Comparison of ENCODE assay signal across 16 cellular contexts in the genomic region with DNA sequence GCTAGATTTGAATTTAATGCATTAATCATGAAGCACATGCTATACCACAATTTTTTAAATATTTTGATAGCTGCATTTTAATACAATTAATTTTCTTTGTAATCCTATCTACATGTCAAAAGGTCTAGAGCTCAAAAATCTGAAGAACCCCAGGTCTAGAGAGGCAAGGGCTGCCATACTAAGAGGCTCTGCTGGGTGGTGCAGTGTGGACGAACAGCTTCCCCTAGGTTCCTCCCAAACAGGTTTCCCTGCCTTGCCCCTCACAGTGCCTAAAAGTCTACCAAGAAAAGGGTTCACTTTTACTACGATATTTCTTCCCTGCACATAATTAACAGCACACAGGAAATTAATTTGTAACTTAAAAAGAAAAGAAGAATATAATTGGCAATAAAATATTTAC.
DNase-seq lines count a peak whose midpoint lies in the region; TF ChIP-seq lines count a peak whose summit lies in the region.
"Had no signal": no experiment of that assay in that cellular context is flagged by ENCODE, and none has a peak within 500 bp of the region (broad histone marks: within the 10 kb centered on the region; RNA-seq: fewer than 3 reads in every experiment).

No MANE protein-coding gene starts in this region.

- no peak overlapping the region for H2BK120ac ChIP-seq in mesenchymal stem cell (ENCODE audit: low read depth, low read length)

- no peak overlapping the region for H2AK5ac ChIP-seq in mesenchymal stem cell (ENCODE audit: low read length, severe bottlenecking)

- no peak for TF ChIP-seq CTCF in esophagus muscularis mucosa (IDR thresholded peaks at IDR 0.05)

- H3K4me1 ChIP-seq in esophagus muscularis mucosa (no peaks in the 10 kb centered on the region), mesenchymal stem cell (ENCODE audit: control insufficient read depth, insufficient read depth, low read depth, low read length) (no peaks in the 10 kb centered on the region)
- H3K4me1 ChIP-seq: A549, Caco-2 had no signal

- H4K91ac ChIP-seq in mesenchymal stem cell (ENCODE audit: low read length) = no peak overlapping the region

- H3K27ac ChIP-seq in esophagus muscularis mucosa (replicated peaks in 1 of 4) (no peak overlapping the region), mesenchymal stem cell (ENCODE audit: low read length, poor library complexity, severe bottlenecking) (no peak overlapping the region)
- H3K27ac ChIP-seq: 22Rv1; A549; BLaER1 treated with 17β-estradiol and CSF1 and Interleukin-3, amounts not matched to agents 10 nM and 100 nM; C4-2B had no signal

- no peak overlapping the region for H4K8ac ChIP-seq in mesenchymal stem cell (ENCODE audit: low read length)

- no peak overlapping the region for H3K4me3 ChIP-seq in esophagus muscularis mucosa
- H3K4me3 ChIP-seq in mesenchymal stem cell (ENCODE audit: insufficient read depth in 1 of 2, low read depth in 1 of 2, low read length in 2 of 2) = no peak overlapping the region
- H3K4me3 ChIP-seq: A549; BLaER1 treated with 17β-estradiol and CSF1 and Interleukin-3, amounts not matched to agents 10 nM and 100 nM had no signal

- DNase-seq in NCI-H748 (lab: John Stamatoyannopoulos, UW; ENCODE audit: unreplicated experiment) (peak; percentile 33), NCI-H748 treated with DMSO at 0.1 percent for 48 hours (lab: John Stamatoyannopoulos, UW) (no peak), esophagus muscularis mucosa (ENCODE audit: extremely low spot score) (peak; percentile 12), mesenchymal stem cell (no peak)
- no peak for DNase-seq in activated effector memory CD4-positive, alpha-beta T cell treated with Interleukin-2 at 50 U/mL for 16 hours
- DNase-seq: AML-193; Caco-2; Calu3; CD4-positive, alpha-beta T cell; CD8-positive, alpha-beta T cell; DMS79 treated with DMSO at 0.1 percent for 48 hours; GF-D8 had no signal

- no peaks in the 10 kb centered on the region for H3K27me3 ChIP-seq in esophagus muscularis mucosa
- peaks cover 0 to 3% of the 10 kb centered on the region in 2 experiments for H3K27me3 ChIP-seq in mesenchymal stem cell (ENCODE audit: control insufficient read depth in 1 of 2, insufficient read depth in 1 of 2, low read length in 2 of 2)
- H3K27me3 ChIP-seq: BLaER1 treated with 17β-estradiol and CSF1 and Interleukin-3, amounts not matched to agents 10 nM and 100 nM had no signal

- H3K23ac ChIP-seq in mesenchymal stem cell (ENCODE audit: low read length in 2 of 2) = no peak overlapping the region

- H2BK15ac ChIP-seq in mesenchymal stem cell (ENCODE audit: low read depth, poor library complexity, severe bottlenecking) = no peak overlapping the region

- no peak for TF ChIP-seq POLR2A in esophagus muscularis mucosa (IDR thresholded peaks at IDR 0.05; ENCODE audit: low read depth)

- no peak overlapping the region for H3K9ac ChIP-seq in mesenchymal stem cell (ENCODE audit: low read length)
- H3K9ac ChIP-seq: BLaER1 treated with 17β-estradiol and CSF1 and Interleukin-3, amounts not matched to agents 10 nM and 100 nM had no signal

- no peak overlapping the region for H3K4me2 ChIP-seq in mesenchymal stem cell (ENCODE audit: low read length, poor library complexity, severe bottlenecking)
- H3K4me2 ChIP-seq: A549 had no signal

- no peak overlapping the region for H2BK12ac ChIP-seq in mesenchymal stem cell (ENCODE audit: low read length in 2 of 2)

- H3K9me3 ChIP-seq in esophagus muscularis mucosa = no peaks in the 10 kb centered on the region
- H3K9me3 ChIP-seq in mesenchymal stem cell (ENCODE audit: control insufficient read depth, low read length) = peaks cover 8% of the 10 kb centered on the region
- H3K9me3 ChIP-seq: A549, Caco-2 had no signal

- no peak overlapping the region for H3K18ac ChIP-seq in mesenchymal stem cell (ENCODE audit: low read depth in 1 of 2, low read length in 2 of 2)

- H3K36me3 ChIP-seq in esophagus muscularis mucosa (no peaks in the 10 kb centered on the region), mesenchymal stem cell (ENCODE audit: control insufficient read depth in 1 of 2, insufficient read depth in 2 of 2, low read depth in 1 of 2, low read length in 2 of 2) (no peaks in the 10 kb centered on the region)

- H3K14ac ChIP-seq in mesenchymal stem cell (ENCODE audit: low read length in 2 of 2) = no peak overlapping the region

- H2BK5ac ChIP-seq in mesenchymal stem cell (ENCODE audit: low read depth, low read length, poor library complexity, severe bottlenecking) = no peak overlapping the region

- no peak for TF ChIP-seq EP300 in esophagus muscularis mucosa (IDR thresholded peaks at IDR 0.05)

- H3K79me1 ChIP-seq in mesenchymal stem cell (replicated peaks; ENCODE audit: low read length, poor library complexity, severe bottlenecking) = no peaks in the 10 kb centered on the region

- H3K4ac ChIP-seq in mesenchymal stem cell (ENCODE audit: low read depth in 1 of 2, low read length in 2 of 2) = no peak overlapping the region

- intact Hi-C loops in esophagus muscularis mucosa (cut with DNase I) = no loop called here

- WGBS in esophagus muscularis mucosa = 90% methylated on average over 2 of the region's 2 CpGs
- WGBS in mesenchymal stem cell = 100% methylated on average over 1 of the region's 2 CpGs

- no peak overlapping the region for H2AFZ ChIP-seq in mesenchymal stem cell (ENCODE audit: low read depth, low read length)

Comparison
In these comparisons a context has a peak if more than half of its experiments do, and no peak if none do; other contexts are left out.
1. DNase-seq: peak in NCI-H748 (single experiment) and esophagus muscularis mucosa (single experiment); none in NCI-H748 treated with DMSO at 0.1 percent for 48 hours (single experiment), mesenchymal stem cell (single experiment) and activated effector memory CD4-positive, alpha-beta T cell treated with Interleukin-2 at 50 U/mL for 16 hours (single experiment).